In genomic region chr4:5027366-5027765, GRCh38 we compare ENCODE assay signal across 17 cellular contexts. TPM values are rescaled to one million over a fixed set of nuclear protein-coding genes. Genes with fewer than 3 reads are reported as not detected.
"Had no signal": no experiment of that assay in that cellular context is flagged by ENCODE, and none has a peak within 500 bp of the region (broad histone marks: within the 10 kb centered on the region; RNA-seq: fewer than 3 reads in every experiment).

No MANE protein-coding gene starts in this region.

- H3K9me3 Mint-ChIP-seq: activated CD4-positive, alpha-beta T cell treated with anti-CD3 and anti-CD28 coated beads, Interleukin-2, amount 10 ng/mL, durations not matched to agents 7 days and 5 days; activated naive CD8-positive, alpha-beta T cell treated with anti-CD3 and anti-CD28 coated beads, Interleukin-2, amount 10 ng/mL, durations not matched to agents 7 days and 5 days; activated T-cell treated with anti-CD3 and anti-CD28 coated beads, Interleukin-2, amount 50 U/mL, for 72 hours had no signal

- H3K27ac Mint-ChIP-seq: activated CD4-positive, alpha-beta T cell treated with anti-CD3 and anti-CD28 coated beads, Interleukin-2, amount 10 ng/mL, durations not matched to agents 7 days and 5 days; activated naive CD8-positive, alpha-beta T cell treated with anti-CD3 and anti-CD28 coated beads, Interleukin-2, amount 10 ng/mL, durations not matched to agents 7 days and 5 days; activated T-cell treated with anti-CD3 and anti-CD28 coated beads, Interleukin-2, amount 50 U/mL, for 72 hours; naive thymus-derived CD4-positive, alpha-beta T cell; stimulated activated effector memory CD8-positive, alpha-beta T cell treated with anti-CD3 and anti-CD28 coated beads, Interleukin-12 subunit alpha, Interleukin-12 subunit beta, amount 100 ng/mL, for 72 hours had no signal

- H3K27me3 ChIP-seq: cardiac muscle cell, neutrophil, uterus had no signal

- H2AFZ ChIP-seq: hepatocyte had no signal

- H3K36me3 Mint-ChIP-seq: activated naive CD8-positive, alpha-beta T cell treated with anti-CD3 and anti-CD28 coated beads, Interleukin-2, amount 10 ng/mL, durations not matched to agents 7 days and 5 days; naive thymus-derived CD4-positive, alpha-beta T cell; stimulated activated effector memory CD8-positive, alpha-beta T cell treated with anti-CD3 and anti-CD28 coated beads, Interleukin-12 subunit alpha, Interleukin-12 subunit beta, amount 100 ng/mL, for 72 hours had no signal

- H3K27ac ChIP-seq: cardiac muscle cell, dorsolateral prefrontal cortex, hepatocyte, neutrophil, uterus had no signal

- H3K4me1 Mint-ChIP-seq: activated CD4-positive, alpha-beta T cell treated with anti-CD3 and anti-CD28 coated beads, Interleukin-2, amount 10 ng/mL, durations not matched to agents 7 days and 5 days; activated naive CD8-positive, alpha-beta T cell treated with anti-CD3 and anti-CD28 coated beads, Interleukin-2, amount 10 ng/mL, durations not matched to agents 7 days and 5 days; naive thymus-derived CD4-positive, alpha-beta T cell; stimulated activated effector memory CD8-positive, alpha-beta T cell treated with anti-CD3 and anti-CD28 coated beads, Interleukin-12 subunit alpha, Interleukin-12 subunit beta, amount 100 ng/mL, for 72 hours had no signal

- H3K4me2 ChIP-seq: hepatocyte had no signal

- H3K4me3 Mint-ChIP-seq: activated CD4-positive, alpha-beta T cell treated with anti-CD3 and anti-CD28 coated beads, Interleukin-2, amount 10 ng/mL, durations not matched to agents 7 days and 5 days; activated naive CD8-positive, alpha-beta T cell treated with anti-CD3 and anti-CD28 coated beads, Interleukin-2, amount 10 ng/mL, durations not matched to agents 7 days and 5 days; activated T-cell treated with anti-CD3 and anti-CD28 coated beads, Interleukin-2, amount 50 U/mL, for 72 hours; naive thymus-derived CD4-positive, alpha-beta T cell; stimulated activated effector memory CD8-positive, alpha-beta T cell treated with anti-CD3 and anti-CD28 coated beads, Interleukin-12 subunit alpha, Interleukin-12 subunit beta, amount 100 ng/mL, for 72 hours had no signal

- DNase-seq: activated CD4-positive, alpha-beta T cell treated with anti-CD3 and anti-CD28 coated beads, Interleukin-2, amount 10 ng/mL, durations not matched to agents 7 days and 5 days; activated CD8-positive, alpha-beta memory T cell treated with anti-CD3 and anti-CD28 coated beads, Interleukin-2, amount 50 U/mL, for 48 hours; activated gamma-delta T cell treated with Interleukin-2 at 50 U/mL for 16 hours; activated naive CD8-positive, alpha-beta T cell treated with anti-CD3 and anti-CD28 coated beads, Interleukin-2, amount 10 ng/mL, durations not matched to agents 7 days and 5 days; activated T-cell treated with anti-CD3 and anti-CD28 coated beads, Interleukin-2, amount 50 U/mL, for 72 hours; dorsolateral prefrontal cortex; erythroblast; mammary epithelial cell; mucosa of descending colon; naive thymus-derived CD4-positive, alpha-beta T cell; uterus had no signal

- H3K4me1 ChIP-seq: uterus had no signal

- H3K27me3 Mint-ChIP-seq: activated CD4-positive, alpha-beta T cell treated with anti-CD3 and anti-CD28 coated beads, Interleukin-2, amount 10 ng/mL, durations not matched to agents 7 days and 5 days; activated naive CD8-positive, alpha-beta T cell treated with anti-CD3 and anti-CD28 coated beads, Interleukin-2, amount 10 ng/mL, durations not matched to agents 7 days and 5 days had no signal

- H3K79me2 ChIP-seq: hepatocyte had no signal

- H3K4me3 ChIP-seq: cardiac muscle cell, dorsolateral prefrontal cortex, hepatocyte, mucosa of descending colon, uterus had no signal

- ATAC-seq: left lobe of liver; mucosa of descending colon; naive thymus-derived CD4-positive, alpha-beta T cell; stimulated activated effector memory CD8-positive, alpha-beta T cell treated with anti-CD3 and anti-CD28 coated beads, Interleukin-12 subunit alpha, Interleukin-12 subunit beta, amount 100 ng/mL, for 72 hours had no signal

- H3K36me3 ChIP-seq: cardiac muscle cell, neutrophil, uterus had no signal

- H3K9me3 ChIP-seq: mucosa of descending colon, neutrophil, uterus had no signal

RNA-seq across cellular contexts. Expression of gene CYTL1, which starts 8.1 kb away (rescaled TPM):
- total RNA-seq: activated CD4-positive, alpha-beta T cell treated with anti-CD3 and anti-CD28 coated beads, Interleukin-2, amount 10 ng/mL, durations not matched to agents 7 days and 5 days; activated naive CD8-positive, alpha-beta T cell treated with anti-CD3 and anti-CD28 coated beads, Interleukin-2, amount 10 ng/mL, durations not matched to agents 7 days and 5 days; activated T-cell treated with anti-CD3 and anti-CD28 coated beads, Interleukin-2, amount 50 U/mL, for 72 hours; left lobe of liver; mammary epithelial cell; T-helper 2 cell treated with Interferon-gamma antibody and Interleukin-4, amounts not matched to agents 100 ng/mL and 5 ng/mL, for 36 hours had no signal
- polyA plus RNA-seq: naive thymus-derived CD4-positive, alpha-beta T cell had no signal

RNA-seq across cellular contexts. Expression of gene STK32B, which starts 23.9 kb away (rescaled TPM):
- total RNA-seq: activated CD4-positive, alpha-beta T cell treated with anti-CD3 and anti-CD28 coated beads, Interleukin-2, amount 10 ng/mL, durations not matched to agents 7 days and 5 days; activated naive CD8-positive, alpha-beta T cell treated with anti-CD3 and anti-CD28 coated beads, Interleukin-2, amount 10 ng/mL, durations not matched to agents 7 days and 5 days; activated T-cell treated with anti-CD3 and anti-CD28 coated beads, Interleukin-2, amount 50 U/mL, for 72 hours; cardiac muscle cell; T-helper 2 cell treated with Interferon-gamma antibody and Interleukin-4, amounts not matched to agents 100 ng/mL and 5 ng/mL, for 36 hours had no signal
- polyA plus RNA-seq: cardiac muscle cell; naive thymus-derived CD4-positive, alpha-beta T cell had no signal
